Comparison of ENCODE assay signal across 2 cellular contexts in genomic region chr5:168177831-168178450, GRCh38.
TF ChIP-seq lines count a peak whose summit lies in the region.

No MANE protein-coding gene starts in this region.

TF ChIP-seq in GM23338, 12 proteins besides CTCF, POLR2A, EP300 and RAD21 (continued from another document):
- TF ChIP-seq ETS1 (IDR thresholded peaks at IDR 0.05) (no peak), JUNB (IDR thresholded peaks at IDR 0.05; ENCODE audit: unreplicated experiment) (no peak), ZNF462 (CRISPR knock-in tag; IDR thresholded peaks at IDR 0.05) (no peak)

TF ChIP-seq in SK-N-SH, 30 proteins besides CTCF, POLR2A, EP300 and RAD21 (continued from another document):
- TF ChIP-seq IRF3 (IDR thresholded peaks at IDR 0.05; ENCODE audit: low read depth, low read length) = no peak
- TF ChIP-seq GABPA (IDR thresholded peaks at IDR 0.05; ENCODE audit: low read depth) = no peak
- no peak for TF ChIP-seq EZH2phosphoT487 (IDR thresholded peaks at IDR 0.05; ENCODE audit: borderline replicate concordance, low read depth)
- TF ChIP-seq POLR2AphosphoS5 (IDR thresholded peaks at IDR 0.05; ENCODE audit: low read depth, low read length) = no peak
- TF ChIP-seq ZBTB33 (IDR thresholded peaks at IDR 0.05; ENCODE audit: borderline replicate concordance, low read depth) = no peak
- TF ChIP-seq NRF1 (IDR thresholded peaks at IDR 0.05; ENCODE audit: low read depth, low read length) = no peak
- no peak for TF ChIP-seq TAF1 (IDR thresholded peaks at IDR 0.05; ENCODE audit: borderline replicate concordance, low read depth, low read length)
- TF ChIP-seq FOSL2 (IDR thresholded peaks at IDR 0.05; ENCODE audit: borderline replicate concordance, low read depth) = no peak
- TF ChIP-seq RCOR1 (IDR thresholded peaks at IDR 0.05; ENCODE audit: low read length) = peak; percentile 75; the same call in 1 of the 2 replicates
- no peak for TF ChIP-seq REST (IDR thresholded peaks at IDR 0.05; ENCODE audit: low read depth, low read length)
- TF ChIP-seq USF1 (IDR thresholded peaks at IDR 0.05; ENCODE audit: borderline replicate concordance, low read depth) = no peak
- TF ChIP-seq PBX3 (IDR thresholded peaks at IDR 0.05) = peak; percentile 12; the same call in 1 of the 2 replicates
- no peak for TF ChIP-seq RFX5 (IDR thresholded peaks at IDR 0.05; ENCODE audit: low read length)
- no peak for TF ChIP-seq YY1 (IDR thresholded peaks at IDR 0.05; ENCODE audit: low read depth)
- TF ChIP-seq FOXJ3 (CRISPR knock-in tag; IDR thresholded peaks at IDR 0.05) = peak; percentile 86
- TF ChIP-seq USF2 (IDR thresholded peaks at IDR 0.05; ENCODE audit: borderline replicate concordance, low read depth, low read length) = no peak
